Comparison of ENCODE assay signal across 21 cellular contexts in genomic region chr17:73109603-73110002, GRCh38. TPM values are rescaled to one million over a fixed set of nuclear protein-coding genes. Genes with fewer than 3 reads are reported as not detected.
"Had no signal": no experiment of that assay in that cellular context is flagged by ENCODE, and none has a peak within 500 bp of the region (broad histone marks: within the 10 kb centered on the region; RNA-seq: fewer than 3 reads in every experiment).

No MANE protein-coding gene starts in this region.

- H3K27ac ChIP-seq: coronary artery, ovary, right atrium auricular region, upper lobe of right lung had no signal

- H3K9me3 ChIP-seq: mucosa of descending colon, ovary, upper lobe of right lung had no signal

- H3K4me1 ChIP-seq: right atrium auricular region, upper lobe of right lung had no signal

- H3K27me3 ChIP-seq: ovary, right atrium auricular region, upper lobe of right lung had no signal

- H3K4me3 ChIP-seq: coronary artery, mucosa of descending colon, ovary, right atrium auricular region, smooth muscle cell, upper lobe of right lung had no signal

- H3K36me3 ChIP-seq: ovary, right atrium auricular region, upper lobe of right lung had no signal

- H3K4me2 ChIP-seq: smooth muscle cell had no signal

- ATAC-seq: left lobe of liver; mucosa of descending colon; naive thymus-derived CD8-positive, alpha-beta T cell; upper lobe of right lung had no signal

- DNase-seq: effector CD4-positive, alpha-beta T cell; endodermal cell; erythroblast; foreskin melanocyte; head of caudate nucleus; hippocampal formation; islet precursor cell; mammary epithelial cell; mucosa of descending colon; naive thymus-derived CD8-positive, alpha-beta T cell; nucleus accumbens; ovary; stimulated activated CD4-positive, alpha-beta T cell treated with anti-CD3 and anti-CD28 coated beads, Interleukin-2, amount 100 ng/mL, for 48 hours; stimulated activated naive CD4-positive, alpha-beta T cell treated with Interleukin-2 at 50 U/mL for 16 hours; upper lobe of right lung had no signal

RNA-seq across cellular contexts. Expression of gene SSTR2, which starts 55.2 kb away (rescaled TPM):
- total RNA-seq: dermis microvascular lymphatic vessel endothelial cell; endothelial cell of umbilical vein; mammary epithelial cell; naive thymus-derived CD8-positive, alpha-beta T cell had no signal
- polyA plus RNA-seq: mammary epithelial cell; naive thymus-derived CD8-positive, alpha-beta T cell; smooth muscle cell had no signal
